In the genomic region with DNA sequence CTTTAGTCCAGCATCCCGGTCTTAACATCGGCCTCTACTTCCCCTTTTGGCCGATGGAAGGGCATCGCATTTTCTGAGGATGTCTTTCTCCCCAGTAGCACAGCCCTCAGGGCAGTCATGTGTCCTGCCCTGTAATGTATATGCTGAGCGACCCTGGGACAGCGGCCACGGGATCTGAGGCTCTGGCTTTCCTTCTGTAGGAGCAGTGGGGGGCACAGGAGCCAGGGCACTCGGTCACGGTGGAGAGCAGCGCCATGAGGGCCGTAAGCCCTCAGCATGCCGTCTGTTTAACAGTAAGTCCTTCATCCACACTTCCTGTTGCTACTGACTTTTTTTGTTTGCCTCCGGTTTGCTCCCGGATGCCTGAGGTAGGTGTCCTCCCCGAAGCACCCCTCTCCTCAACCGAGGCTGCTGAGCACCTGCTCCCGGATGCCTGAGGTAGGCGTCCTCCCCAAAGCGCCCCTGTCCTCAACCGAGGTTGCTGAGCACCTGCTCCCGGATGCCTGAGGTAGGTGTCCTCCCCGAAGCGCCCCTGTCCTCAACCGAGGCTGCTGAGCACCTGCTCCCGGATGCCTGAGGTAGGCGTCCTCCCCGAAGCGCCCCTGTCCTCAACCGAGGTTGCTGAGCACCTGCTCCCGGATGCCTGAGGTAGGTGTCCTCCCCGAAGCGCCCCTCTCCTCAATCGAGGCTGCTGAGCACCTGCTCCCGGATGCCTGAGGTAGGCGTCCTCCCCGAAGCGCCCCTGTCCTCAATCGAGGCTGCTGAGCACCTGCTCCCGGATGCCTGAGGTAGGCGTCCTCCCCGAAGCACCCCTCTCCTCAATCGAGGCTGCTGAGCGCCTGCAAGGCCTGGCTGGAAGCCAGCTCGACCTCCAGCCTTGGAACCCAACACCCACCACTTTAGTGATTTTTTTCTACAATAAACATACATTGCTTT, we compare ENCODE assay signal across 8 cellular contexts.
A peak's percentile ranks its signal among the peaks of the same experiment; 100 is the strongest.
DNase-seq lines count a peak whose midpoint lies in the region; TF ChIP-seq lines count a peak whose summit lies in the region.
"Not testable (repeated sequence)": the region's sequence is repeated elsewhere in the genome, so short reads cannot be mapped to it uniquely, and the experiment has no call there.

No MANE protein-coding gene starts in this region.

- peak overlapping the region in 9 of 11 experiments; percentile 44 to 93 (median 73); a peak in 18 of 22 replicates for H3K27ac ChIP-seq in BLaER1 treated with 17β-estradiol and CSF1 and Interleukin-3, amounts not matched to agents 10 nM and 100 nM
- H3K27ac ChIP-seq in neutrophil (peak overlapping the region; percentile 65), temporal lobe (ENCODE audit: low read depth, low read length) (peak overlapping the region; percentile 30)

- not testable (repeated sequence) for H3K4me3 ChIP-seq in BLaER1 treated with 17β-estradiol and CSF1 and Interleukin-3, amounts not matched to agents 10 nM and 100 nM
- H3K4me3 ChIP-seq in neutrophil (ENCODE audit: low read depth in 1 of 2, low read length in 1 of 2): peak overlapping the region; percentile 9 to 39

- not testable (repeated sequence) for H3K27me3 Mint-ChIP-seq in IgD-negative memory B cell; activated CD4-positive, alpha-beta T cell treated with anti-CD3 and anti-CD28 coated beads, Interleukin-2, amount 10 ng/mL, durations not matched to agents 7 days and 5 days; activated naive CD4-positive, alpha-beta T cell treated with anti-CD3 and anti-CD28 coated beads for 36 hours (ENCODE audit: low read depth); immature natural killer cell (ENCODE audit: low read depth in 3 of 3)

- CTCF ChIA-PET in activated CD4-positive, alpha-beta T cell treated with anti-CD3 and anti-CD28 coated beads, Interleukin-2, amount 10 ng/mL, durations not matched to agents 7 days and 5 days (lab: Charles Lee): interaction anchor here (1.0 kb wide), 1 partner anchor 24 kb away, joined by 3 read pairs; no protein-coding TSS in a partner anchor
- CTCF ChIA-PET in activated naive CD4-positive, alpha-beta T cell treated with anti-CD3 and anti-CD28 coated beads for 36 hours (lab: Charles Lee): interaction anchor here (1.2 kb wide), 1 partner anchor 33 kb away, joined by 3 read pairs; no protein-coding TSS in a partner anchor

- peaks cover 75 to 98% (median 92%) of the 10 kb centered on the region in 10 experiments for H3K4me1 ChIP-seq in BLaER1 treated with 17β-estradiol and CSF1 and Interleukin-3, amounts not matched to agents 10 nM and 100 nM
- H3K4me1 ChIP-seq in neutrophil (ENCODE audit: control insufficient read depth in 1 of 2, insufficient read depth in 1 of 2, low read depth in 1 of 2, low read length in 1 of 2): peaks cover 49 to 64% of the 10 kb centered on the region in 2 experiments

- H3K36me3 ChIP-seq in BLaER1 treated with 17β-estradiol and CSF1 and Interleukin-3, amounts not matched to agents 10 nM and 100 nM: not testable (repeated sequence)
- peaks cover 31% of the 10 kb centered on the region for H3K36me3 ChIP-seq in neutrophil

- not testable (repeated sequence) for H3K9me3 Mint-ChIP-seq in IgD-negative memory B cell; activated CD4-positive, alpha-beta T cell treated with anti-CD3 and anti-CD28 coated beads, Interleukin-2, amount 10 ng/mL, durations not matched to agents 7 days and 5 days; activated naive CD4-positive, alpha-beta T cell treated with anti-CD3 and anti-CD28 coated beads for 36 hours; immature natural killer cell

- H3K36me3 Mint-ChIP-seq in IgD-negative memory B cell; activated naive CD4-positive, alpha-beta T cell treated with anti-CD3 and anti-CD28 coated beads for 36 hours (ENCODE audit: low read depth): not testable (repeated sequence)
- H3K36me3 Mint-ChIP-seq in activated CD4-positive, alpha-beta T cell treated with anti-CD3 and anti-CD28 coated beads, Interleukin-2, amount 10 ng/mL, durations not matched to agents 7 days and 5 days (ENCODE audit: low read depth): peaks cover 30% of the 10 kb centered on the region
- H3K36me3 Mint-ChIP-seq in immature natural killer cell: peaks cover 7 to 13% (median 12%) of the 10 kb centered on the region in 3 donors

- H3K4me2 ChIP-seq in BLaER1 treated with 17β-estradiol and CSF1 and Interleukin-3, amounts not matched to agents 10 nM and 100 nM: peak overlapping the region; percentile 65 to 94 (median 85)

- H3K9me3 ChIP-seq in BLaER1 treated with 17β-estradiol and CSF1 and Interleukin-3, amounts not matched to agents 10 nM and 100 nM (replicated peaks in 1 of 11); neutrophil: not testable (repeated sequence)

- intact Hi-C loops in activated naive CD4-positive, alpha-beta T cell treated with anti-CD3 and anti-CD28 coated beads for 36 hours (cut with micrococcal nuclease): loop anchor here (1.0 to 2.0 kb wide), 2 partner anchors 28 to 33 kb away; no protein-coding TSS in a partner anchor

- H3K27me3 ChIP-seq in BLaER1 treated with 17β-estradiol and CSF1 and Interleukin-3, amounts not matched to agents 10 nM and 100 nM; neutrophil: not testable (repeated sequence)

- H3K4me3 Mint-ChIP-seq in IgD-negative memory B cell: peak overlapping the region in 3 of 4 donors; percentile 24 to 84 (median 63)
- peak overlapping the region; percentile 50 for H3K4me3 Mint-ChIP-seq in activated CD4-positive, alpha-beta T cell treated with anti-CD3 and anti-CD28 coated beads, Interleukin-2, amount 10 ng/mL, durations not matched to agents 7 days and 5 days
- H3K4me3 Mint-ChIP-seq in activated naive CD4-positive, alpha-beta T cell treated with anti-CD3 and anti-CD28 coated beads for 36 hours: peak overlapping the region; percentile 60
- H3K4me3 Mint-ChIP-seq in immature natural killer cell: peak overlapping the region; percentile 51 to 76 (median 53)

- POLR2A ChIA-PET in activated CD4-positive, alpha-beta T cell treated with anti-CD3 and anti-CD28 coated beads, Interleukin-2, amount 10 ng/mL, durations not matched to agents 7 days and 5 days (lab: Charles Lee): interaction anchor here (0.6 kb wide), 1 partner anchor 12 kb away, joined by 3 read pairs; no protein-coding TSS in a partner anchor

- H3K4me1 Mint-ChIP-seq in IgD-negative memory B cell (peaks cover 5 to 12% (median 10%) of the 10 kb centered on the region in 3 donors), immature natural killer cell (peaks cover 45 to 57% of the 10 kb centered on the region in 2 donors)
- peaks cover 74% of the 10 kb centered on the region for H3K4me1 Mint-ChIP-seq in activated CD4-positive, alpha-beta T cell treated with anti-CD3 and anti-CD28 coated beads, Interleukin-2, amount 10 ng/mL, durations not matched to agents 7 days and 5 days
- peaks cover 60% of the 10 kb centered on the region for H3K4me1 Mint-ChIP-seq in activated naive CD4-positive, alpha-beta T cell treated with anti-CD3 and anti-CD28 coated beads for 36 hours (ENCODE audit: low read depth)

- H3K27ac Mint-ChIP-seq in IgD-negative memory B cell (peak overlapping the region in 1 of 3 donors; percentile 81), immature natural killer cell (peak overlapping the region; percentile 46 to 85 (median 68))
- H3K27ac Mint-ChIP-seq in activated CD4-positive, alpha-beta T cell treated with anti-CD3 and anti-CD28 coated beads, Interleukin-2, amount 10 ng/mL, durations not matched to agents 7 days and 5 days: peak overlapping the region; percentile 91
- peak overlapping the region; percentile 79 for H3K27ac Mint-ChIP-seq in activated naive CD4-positive, alpha-beta T cell treated with anti-CD3 and anti-CD28 coated beads for 36 hours

- peak overlapping the region in 8 of 11 experiments; percentile 44 to 63 (median 55); a peak in 16 of 22 replicates for H3K9ac ChIP-seq in BLaER1 treated with 17β-estradiol and CSF1 and Interleukin-3, amounts not matched to agents 10 nM and 100 nM

- peak; percentile 15 for DNase-seq in NCI-H510A treated with DMSO at 0.1 percent for 48 hours (lab: John Stamatoyannopoulos, UW)
- DNase-seq in activated CD4-positive, alpha-beta T cell treated with anti-CD3 and anti-CD28 coated beads, Interleukin-2, amount 10 ng/mL, durations not matched to agents 7 days and 5 days: peak; percentile 37
- DNase-seq in activated naive CD4-positive, alpha-beta T cell treated with anti-CD3 and anti-CD28 coated beads for 36 hours: peak; percentile 43
- not testable (repeated sequence) for DNase-seq in immature natural killer cell

- not testable (repeated sequence) for TF ChIP-seq CTCF in neutrophil (IDR thresholded peaks at IDR 0.05)

- H4K20me1 ChIP-seq in BLaER1 treated with 17β-estradiol and CSF1 and Interleukin-3, amounts not matched to agents 10 nM and 100 nM: peaks cover 0 to 97% (median 17%) of the 10 kb centered on the region in 11 experiments; a peak in 12 of 22 replicates
